Comparison of ENCODE assay signal across 18 cellular contexts in the genomic region with DNA sequence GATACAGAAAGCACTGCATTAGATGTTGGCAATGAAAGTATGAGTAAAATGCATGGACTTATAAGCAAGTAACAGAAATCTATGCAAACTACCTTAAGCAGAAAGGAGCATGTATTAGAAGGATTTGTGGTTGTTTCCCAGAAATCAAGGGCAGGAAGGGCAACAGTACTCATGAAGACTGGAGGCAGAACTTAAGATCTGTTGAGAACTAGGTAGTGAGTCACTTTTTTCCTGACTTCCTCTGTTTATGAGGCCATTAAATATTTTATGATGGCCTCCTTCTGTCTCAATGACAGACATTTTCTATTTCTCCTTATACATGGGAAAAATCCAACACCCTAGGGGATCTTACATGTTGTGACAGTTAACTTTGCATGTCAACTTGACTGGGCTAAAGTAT.
DNase-seq lines count a peak whose midpoint lies in the region; ATAC-seq, FAIRE-seq and TF ChIP-seq lines count a peak whose summit lies in the region.
"Had no signal": no experiment of that assay in that cellular context is flagged by ENCODE, and none has a peak within 500 bp of the region (broad histone marks: within the 10 kb centered on the region; RNA-seq: fewer than 3 reads in every experiment).

No MANE protein-coding gene starts in this region.

- no peaks in the 10 kb centered on the region for H3K9me3 Mint-ChIP-seq in activated CD4-positive, alpha-beta T cell treated with anti-CD3 and anti-CD28 coated beads for 36 hours (ENCODE audit: low read depth)

- FAIRE-seq in GM12891 (lab: Jason Lieb, UNC) = peak; percentile 5
- FAIRE-seq: A549 had no signal

- ATAC-seq in activated CD4-positive, alpha-beta T cell treated with anti-CD3 and anti-CD28 coated beads for 36 hours = no peak
- ATAC-seq in left colon (peak; percentile 63), Right ventricle myocardium superior (ENCODE audit: poor library complexity) (no peak)
- ATAC-seq: A549, Right ventricle myocardium inferior had no signal

- no peak overlapping the region for H3K4me3 Mint-ChIP-seq in activated CD4-positive, alpha-beta T cell treated with anti-CD3 and anti-CD28 coated beads for 36 hours
- H3K4me3 Mint-ChIP-seq: H9 had no signal

- no peaks in the 10 kb centered on the region for H3K36me3 Mint-ChIP-seq in activated CD4-positive, alpha-beta T cell treated with anti-CD3 and anti-CD28 coated beads for 36 hours (ENCODE audit: low read depth)

- POLR2A ChIA-PET in activated CD4-positive, alpha-beta T cell treated with anti-CD3 and anti-CD28 coated beads for 36 hours (lab: Charles Lee) = no interaction called here

- peak overlapping the region; percentile 47 for H3K27ac Mint-ChIP-seq in activated CD4-positive, alpha-beta T cell treated with anti-CD3 and anti-CD28 coated beads for 36 hours
- H3K27ac Mint-ChIP-seq: H9 had no signal

- DNase-seq in activated CD4-positive, alpha-beta T cell treated with anti-CD3 and anti-CD28 coated beads for 36 hours = no peak
- DNase-seq in activated CD4-positive, alpha-beta T cell treated with anti-CD3 and anti-CD28 coated beads for 1 hour = no peak
- DNase-seq in GM12891 (ENCODE audit: insufficient read length, low spot score) = no peak
- DNase-seq in RPMI7951 (ENCODE audit: low read depth) = peak; percentile 42
- no peak for DNase-seq in left colon
- DNase-seq in SHP77 treated with DMSO at 0.1 percent for 48 hours (lab: John Stamatoyannopoulos, UW) = no peak
- DNase-seq in Right ventricle myocardium superior = no peak
- DNase-seq in NCI-H2081 treated with DMSO at 0.1 percent for 48 hours (lab: John Stamatoyannopoulos, UW) = no peak
- DNase-seq: COR-L47, DMS53, H9, KG1, NCI-H1436, NCI-H2029 treated with DMSO at 0.1 percent for 48 hours, NCI-H524, PC-9 had no signal

- no peak for TF ChIP-seq POLR2A in GM12891 (IDR thresholded peaks at IDR 0.05; ENCODE audit: low read depth, low read length)

- CTCF ChIA-PET in activated CD4-positive, alpha-beta T cell treated with anti-CD3 and anti-CD28 coated beads for 36 hours (lab: Charles Lee) = no interaction called here

- H3K27me3 Mint-ChIP-seq in activated CD4-positive, alpha-beta T cell treated with anti-CD3 and anti-CD28 coated beads for 36 hours = no peaks in the 10 kb centered on the region

- H3K4me1 Mint-ChIP-seq in activated CD4-positive, alpha-beta T cell treated with anti-CD3 and anti-CD28 coated beads for 36 hours = peaks cover 69% of the 10 kb centered on the region

- intact Hi-C loops in activated CD4-positive, alpha-beta T cell treated with anti-CD3 and anti-CD28 coated beads for 36 hours (cut with DNase I, micrococcal nuclease) = loop anchor here (5.0 to 10.0 kb wide), 3 partner anchors 37 to 655 kb away; no protein-coding TSS in a partner anchor
- intact Hi-C loops in left colon (cut with DNase I, micrococcal nuclease) = no loop called here
- intact Hi-C loops in Right ventricle myocardium superior (cut with DNase I) = no loop called here

TF ChIP-seq in GM12891, 5 proteins besides CTCF, POLR2A, EP300 and RAD21:
- no peak for TF ChIP-seq POU2F2 (IDR thresholded peaks at IDR 0.05; ENCODE audit: low read depth, low read length)
- no peak for TF ChIP-seq PAX5 (IDR thresholded peaks at IDR 0.05; ENCODE audit: insufficient read depth, low read length, severe bottlenecking)
- no peak for TF ChIP-seq SPI1 (IDR thresholded peaks at IDR 0.05; ENCODE audit: low read depth, low read length)
- no peak for TF ChIP-seq TAF1 (IDR thresholded peaks at IDR 0.05; ENCODE audit: low read depth, low read length)
- no peak for TF ChIP-seq POLR2AphosphoS5 (IDR thresholded peaks at IDR 0.05; ENCODE audit: low read depth, low read length)

Comparison
In these comparisons a context has a peak if more than half of its experiments do, and no peak if none do; other contexts are left out.
1. intact Hi-C loops: an anchor here in activated CD4-positive, alpha-beta T cell treated with anti-CD3 and anti-CD28 coated beads for 36 hours (5.0 to 10.0 kb wide); none called in left colon and Right ventricle myocardium superior.